ENCODE assay signal across 14 cellular contexts in genomic region chr3:14147617-14148016, GRCh38. TPM values are rescaled to one million over a fixed set of nuclear protein-coding genes. Genes with fewer than 3 reads are reported as not detected.
DNase-seq lines count a peak whose midpoint lies in the region; ATAC-seq, FAIRE-seq and TF ChIP-seq lines count a peak whose summit lies in the region.
"Had no signal": no experiment of that assay in that cellular context is flagged by ENCODE, and none has a peak within 500 bp of the region (broad histone marks: within the 10 kb centered on the region; RNA-seq: fewer than 3 reads in every experiment).

No MANE protein-coding gene starts in this region.

- FAIRE-seq in H1 (lab: Jason Lieb, UNC) = no peak
- FAIRE-seq: GM12891 had no signal

- 74% methylated on average over 11 of the region's 12 CpGs; no CpG with 5 or more reads in 1 of the 2 experiments for WGBS in H1 (ENCODE audit: extremely low coverage in 1 of 2, insufficient coverage in 1 of 2, insufficient read length in 1 of 2, insufficient replicate concordance in 2 of 2, low coverage in 1 of 2, low lambda C conversion rate in 2 of 2, missing lambda C conversion rate in 1 of 2), 2 experiments

- no peak overlapping the region for H3K56ac ChIP-seq in H1 (replicated peaks; ENCODE audit: insufficient read length, low read depth, low read length)

- H3K27ac ChIP-seq in CD8-positive, alpha-beta memory T cell (ENCODE audit: low read depth, low read length) = no peak overlapping the region
- H3K27ac ChIP-seq in H1 (ENCODE audit: low read depth, low read length) = no peak overlapping the region
- H3K27ac ChIP-seq: C4-2B had no signal

- H3K14ac ChIP-seq in H1 (ENCODE audit: insufficient read length) = no peak overlapping the region

- DNase-seq in CD8-positive, alpha-beta memory T cell = peak in 1 of 5 donors; percentile 34
- DNase-seq in H1 (ENCODE audit: low read depth in 1 of 2, low spot score in 2 of 2) = no peak
- DNase-seq in posterior vena cava (ENCODE audit: low spot score) = peak; percentile 73
- DNase-seq in progenitor cell of endocrine pancreas (ENCODE audit: low spot score, unreplicated experiment) = no peak
- no peak for DNase-seq in NCI-H69 (lab: John Stamatoyannopoulos, UW)
- DNase-seq in cerebellar cortex (ENCODE audit: low spot score) = no peak
- DNase-seq: activated CD4-positive, alpha-beta T cell treated with anti-CD3 and anti-CD28 coated beads for 36 hours; NCI-H1436; stimulated activated CD4-positive, alpha-beta T cell treated with anti-CD3 and anti-CD28 coated beads, Interleukin-4, amount 100 ng/mL, for 1 hour had no signal

- H3K4me3 ChIP-seq in CD8-positive, alpha-beta memory T cell (ENCODE audit: low read length) = no peak overlapping the region
- H3K4me3 ChIP-seq in H1 (ENCODE audit: extremely low read depth in 1 of 4, insufficient read depth in 2 of 4, low read depth in 3 of 4, low read length in 4 of 4) = no peak overlapping the region

- no peak overlapping the region for H2BK120ac ChIP-seq in H1 (replicated peaks; ENCODE audit: low read depth, low read length)

- peaks cover 31% of the 10 kb centered on the region for H3K4me1 ChIP-seq in CD8-positive, alpha-beta memory T cell (ENCODE audit: insufficient read depth, low read length)
- H3K4me1 ChIP-seq in H1 (replicated peaks in 1 of 4; ENCODE audit: control insufficient read depth in 3 of 4, insufficient read depth in 4 of 4, low read length in 3 of 4) = peaks cover 0 to 14% (median 9%) of the 10 kb centered on the region in 4 experiments; a peak in 6 of 7 replicates

- peaks cover 7 to 8% of the 10 kb centered on the region in 2 experiments for H4K20me1 ChIP-seq in H1 (replicated peaks in 1 of 2; ENCODE audit: control insufficient read depth in 1 of 2, insufficient read depth in 2 of 2, low read length in 2 of 2)

- no peaks in the 10 kb centered on the region for H3K9me3 ChIP-seq in CD8-positive, alpha-beta memory T cell (ENCODE audit: low read length)
- no peaks in the 10 kb centered on the region for H3K9me3 ChIP-seq in H1 (ENCODE audit: insufficient read depth in 2 of 2, low read depth in 1 of 2, low read length in 1 of 2)

- H3K36me3 Mint-ChIP-seq in CD8-positive, alpha-beta memory T cell = peaks cover 0 to 74% (median 13%) of the 10 kb centered on the region in 3 donors
- H3K36me3 Mint-ChIP-seq in IgD-negative memory B cell = peaks cover 3% of the 10 kb centered on the region
- peaks cover 12% of the 10 kb centered on the region for H3K36me3 Mint-ChIP-seq in progenitor cell of endocrine pancreas (ENCODE audit: insufficient read depth)

- H3K23me2 ChIP-seq in H1 (ENCODE audit: low read depth, low read length) = no peaks in the 10 kb centered on the region

- intact Hi-C loops in posterior vena cava (cut with DNase I) = loop anchor here in 1 of 2 donors (2.0 kb wide), 1 partner anchor 23 kb away; the partner anchor contains the start of genes CHCHD4 and TMEM43

- no peak overlapping the region for H3K9ac ChIP-seq in H1 (replicated peaks in 1 of 4; ENCODE audit: extremely low read depth in 1 of 4, low read depth in 3 of 4, low read length in 3 of 4)

- H3K27me3 Mint-ChIP-seq in CD8-positive, alpha-beta memory T cell = peaks cover 0 to 2% of the 10 kb centered on the region in 2 donors
- no peaks in the 10 kb centered on the region for H3K27me3 Mint-ChIP-seq in IgD-negative memory B cell
- no peaks in the 10 kb centered on the region for H3K27me3 Mint-ChIP-seq in progenitor cell of endocrine pancreas
- H3K27me3 Mint-ChIP-seq: activated CD4-positive, alpha-beta T cell treated with anti-CD3 and anti-CD28 coated beads for 36 hours had no signal

- no peak overlapping the region for H3K23ac ChIP-seq in H1 (ENCODE audit: insufficient read length)

- no peak for TF ChIP-seq CTCF in H1 (IDR thresholded peaks at IDR 0.05; ENCODE audit: control extremely low read depth in 1 of 3, insufficient read depth in 1 of 3, low read depth in 1 of 3, low read length in 3 of 3)
- no peak for TF ChIP-seq CTCF in progenitor cell of endocrine pancreas (IDR thresholded peaks at IDR 0.05; ENCODE audit: unreplicated experiment)

- 0 out of 2 replicates have a peak overlapping the region, but pooled peaks have one; percentile 10 for H3K18ac ChIP-seq in H1 (ENCODE audit: extremely low read depth, low read length)

- no peak overlapping the region for H2AFZ ChIP-seq in H1 (ENCODE audit: low read length)

- peak overlapping the region; percentile 73 to 100 (median 100) for H3K27ac Mint-ChIP-seq in CD8-positive, alpha-beta memory T cell
- H3K27ac Mint-ChIP-seq in IgD-negative memory B cell (peak overlapping the region; percentile 80 to 99 (median 96)), progenitor cell of endocrine pancreas (no peak overlapping the region)
- H3K27ac Mint-ChIP-seq: activated CD4-positive, alpha-beta T cell treated with anti-CD3 and anti-CD28 coated beads for 36 hours had no signal

- no peaks in the 10 kb centered on the region for H3K79me1 ChIP-seq in H1 (ENCODE audit: low read depth, low read length)

- POLR2A ChIA-PET in CD8-positive, alpha-beta memory T cell (lab: Charles Lee) = no interaction called here
- POLR2A ChIA-PET in H1 (lab: Charles Lee; ENCODE audit: partially characterized antibody) = interaction anchor here (0.8 to 3.1 kb wide), 3 partner anchors 23 to 31 kb away, joined by 4 to 17 read pairs (median 15); partner anchors contain the start of genes CHCHD4, LSM3, TMEM43 and XPC

- H4K91ac ChIP-seq in H1 (replicated peaks; ENCODE audit: insufficient read length, low read length) = no peak overlapping the region

- peak overlapping the region; percentile 66; the same call in 1 of the 2 replicates for H2BK5ac ChIP-seq in H1 (ENCODE audit: low read depth, low read length)

- peaks cover 32 to 40% (median 38%) of the 10 kb centered on the region in 3 donors for H3K4me1 Mint-ChIP-seq in CD8-positive, alpha-beta memory T cell
- H3K4me1 Mint-ChIP-seq in IgD-negative memory B cell (peaks cover 10 to 16% (median 14%) of the 10 kb centered on the region in 3 donors), progenitor cell of endocrine pancreas (ENCODE audit: low read depth) (peaks cover 4% of the 10 kb centered on the region)

- no peak overlapping the region; the same call in 1 of the 2 replicates for H4K8ac ChIP-seq in H1 (ENCODE audit: extremely low read depth, insufficient read depth, low read length)

- TF ChIP-seq EP300 in H1 (IDR thresholded peaks at IDR 0.05; ENCODE audit: borderline replicate concordance in 1 of 2, low read depth in 2 of 2, low read length in 2 of 2) = no peak

- H3K36me3 ChIP-seq in CD8-positive, alpha-beta memory T cell (ENCODE audit: insufficient read depth, low read length) = peaks cover 25% of the 10 kb centered on the region
- H3K36me3 ChIP-seq in H1 (ENCODE audit: control insufficient read depth in 2 of 4, insufficient read depth in 4 of 4, low read length in 3 of 4) = peaks cover 0 to 9% (median 7%) of the 10 kb centered on the region in 4 experiments; a peak in 4 of 8 replicates

- H2BK12ac ChIP-seq in H1 (ENCODE audit: low read depth, low read length) = peak overlapping the region; percentile 69

- no peak overlapping the region for H4K5ac ChIP-seq in H1 (ENCODE audit: insufficient read length, low read depth, low read length)

- CTCF ChIA-PET in CD8-positive, alpha-beta memory T cell (lab: Charles Lee) = interaction anchor here (1.0 kb wide), 1 partner anchor 31 kb away, joined by 3 read pairs; the partner anchor contains the start of genes LSM3 and XPC
- CTCF ChIA-PET in H1 (lab: Charles Lee; ENCODE audit: partially characterized antibody) = interaction anchor here (0.7 to 1.9 kb wide), 8 partner anchors 10 to 345 kb away, joined by 3 to 14 read pairs (median 4); partner anchors contain the start of genes CHCHD4 and TMEM43

- no peaks in the 10 kb centered on the region for H3K79me2 ChIP-seq in H1 (ENCODE audit: control insufficient read depth in 1 of 2, insufficient read depth in 2 of 2, low read length in 2 of 2)

- H3K27me3 ChIP-seq in CD8-positive, alpha-beta memory T cell (ENCODE audit: insufficient read depth, low read length, poor library complexity, severe bottlenecking) = no peaks in the 10 kb centered on the region
- H3K27me3 ChIP-seq in H1 (replicated peaks in 1 of 4; ENCODE audit: control insufficient read depth in 3 of 4, extremely low read depth in 1 of 4, insufficient read depth in 3 of 4, low read length in 3 of 4) = no peaks in the 10 kb centered on the region

- TF ChIP-seq RAD21 in H1 (IDR thresholded peaks at IDR 0.05 in 1 of 2, conservative IDR thresholded peaks at IDR 0.05 in 1 of 2; ENCODE audit: low read depth in 2 of 2, low read length in 2 of 2) = no peak

- H3K4me2 ChIP-seq in H1 (ENCODE audit: insufficient read depth in 1 of 2, low read depth in 2 of 2, low read length in 2 of 2) = 0 out of 4 replicates have a peak overlapping the region, but pooled peaks of 1 of the 2 experiments have one; percentile 36

- no peak for ATAC-seq in HG02885 (IDR thresholded peaks at IDR 0.05; ENCODE audit: poor library complexity, unreplicated experiment)
- ATAC-seq: activated CD4-positive, alpha-beta T cell treated with anti-CD3 and anti-CD28 coated beads for 36 hours; right cardiac atrium had no signal

- no peak overlapping the region for H2BK15ac ChIP-seq in H1 (ENCODE audit: low read length)

- H3K4ac ChIP-seq in H1 (replicated peaks; ENCODE audit: insufficient read length, low read depth, low read length) = no peak overlapping the region

- no peak overlapping the region for H3K4me3 Mint-ChIP-seq in CD8-positive, alpha-beta memory T cell
- peak overlapping the region in 1 of 4 donors; percentile 16 for H3K4me3 Mint-ChIP-seq in IgD-negative memory B cell
- no peak overlapping the region for H3K4me3 Mint-ChIP-seq in progenitor cell of endocrine pancreas (ENCODE audit: low read depth)
- H3K4me3 Mint-ChIP-seq: activated CD4-positive, alpha-beta T cell treated with anti-CD3 and anti-CD28 coated beads for 36 hours had no signal

- H2AK5ac ChIP-seq in H1 (ENCODE audit: low read depth, low read length) = no peak overlapping the region

- no peak for TF ChIP-seq POLR2A in H1 (IDR thresholded peaks at IDR 0.05; ENCODE audit: control extremely low read depth in 1 of 2, low read depth in 2 of 2, low read length in 2 of 2)

- no peaks in the 10 kb centered on the region for H3K9me3 Mint-ChIP-seq in CD8-positive, alpha-beta memory T cell
- H3K9me3 Mint-ChIP-seq in IgD-negative memory B cell = no peaks in the 10 kb centered on the region
- no peaks in the 10 kb centered on the region for H3K9me3 Mint-ChIP-seq in progenitor cell of endocrine pancreas (ENCODE audit: low read depth)

- H2BK20ac ChIP-seq in H1 (ENCODE audit: low read length) = no peak overlapping the region

RNA-seq across cellular contexts. Expression of gene TMEM43, which starts 22.8 kb away (rescaled TPM):
- 10 to 100 TPM; 48.8 to 49.4 TPM for total RNA-seq in CD8-positive, alpha-beta memory T cell
- 75.3 TPM for polyA plus RNA-seq in CD8-positive, alpha-beta memory T cell
- polyA plus RNA-seq in IgD-negative memory B cell (40.0 TPM), H1 (2011; rRNA removed) (33.7 and 38.2 TPM in 2 replicates)
- 27.0 and 27.4 TPM in 2 replicates for total RNA-seq in H1 (2021; fragmentation: NEBNext Ultra II Directional; extraction: Animal tissue kit (Norgen Biotek cat#: 25700))
- polyA plus RNA-seq in H1 (2011; cell fraction: cytosol; rRNA removed) = 33.9 TPM
- 39.5 TPM for polyA plus RNA-seq in H1 (2011; cell fraction: nucleus; rRNA removed)
- polyA plus RNA-seq in H1 (2012, experiment 1 of 2) = 21.2 to 24.6 TPM (median 23.9 TPM) in 4 replicates
- 22.3 TPM for polyA plus RNA-seq in H1 (2012, experiment 2 of 2)
- polyA plus RNA-seq in H1 (2013, experiment 1 of 2) = 34.5 TPM
- 37.3 TPM for polyA plus RNA-seq in H1 (2013, experiment 2 of 2)
- 35.2 and 35.8 TPM in 2 replicates for polyA minus RNA-seq in H1 (2011; rRNA and poly(A)+ RNA removed)
- 14.5 TPM for polyA minus RNA-seq in H1 (2011; cell fraction: cytosol; rRNA and poly(A)+ RNA removed)
- 13.5 TPM for polyA minus RNA-seq in H1 (2011; cell fraction: nucleus; rRNA and poly(A)+ RNA removed)
- total RNA-seq in posterior vena cava (100 to 1,000 TPM; 107 to 115 TPM), progenitor cell of endocrine pancreas (38.2 and 40.0 TPM in 2 replicates)

RNA-seq across cellular contexts. Expression of gene CHCHD4, which starts 22.9 kb away (rescaled TPM):
- 10 to 100 TPM; 21.7 to 21.8 TPM for total RNA-seq in CD8-positive, alpha-beta memory T cell
- 13.9 TPM for polyA plus RNA-seq in CD8-positive, alpha-beta memory T cell
- 18.7 TPM for polyA plus RNA-seq in IgD-negative memory B cell
- total RNA-seq in H1 (2021; fragmentation: NEBNext Ultra II Directional; extraction: Animal tissue kit (Norgen Biotek cat#: 25700)) = 20.6 and 22.3 TPM in 2 replicates
- 10.8 and 15.0 TPM in 2 replicates for polyA plus RNA-seq in H1 (2011; rRNA removed)
- 17.2 TPM for polyA plus RNA-seq in H1 (2011; cell fraction: cytosol; rRNA removed)
- 4.9 TPM for polyA plus RNA-seq in H1 (2011; cell fraction: nucleus; rRNA removed)
- 17.2 to 24.5 TPM (median 20.8 TPM) in 4 replicates for polyA plus RNA-seq in H1 (2012, experiment 1 of 2)
- polyA plus RNA-seq in H1 (2012, experiment 2 of 2) = 13.2 TPM
- polyA plus RNA-seq in H1 (2013, experiment 1 of 2) = 17.2 TPM
- polyA plus RNA-seq in H1 (2013, experiment 2 of 2) = 16.3 TPM
- polyA minus RNA-seq in H1 (2011; rRNA and poly(A)+ RNA removed) = 9.8 and 11.9 TPM in 2 replicates
- polyA minus RNA-seq in H1 (2011; cell fraction: cytosol; rRNA and poly(A)+ RNA removed) = 8.6 TPM
- polyA minus RNA-seq in H1 (2011; cell fraction: nucleus; rRNA and poly(A)+ RNA removed) = 4.8 TPM
- 1 to 10 TPM; 7.9 TPM for total RNA-seq in posterior vena cava
- 10.8 and 12.7 TPM in 2 replicates for total RNA-seq in progenitor cell of endocrine pancreas

RNA-seq across cellular contexts. Expression of gene XPC, which starts 30.8 kb away (rescaled TPM):
- 10 to 100 TPM; 38.8 to 38.9 TPM for total RNA-seq in CD8-positive, alpha-beta memory T cell
- 44.0 TPM for polyA plus RNA-seq in CD8-positive, alpha-beta memory T cell
- polyA plus RNA-seq in IgD-negative memory B cell (40.6 TPM), H1 (2011; rRNA removed) (8.8 and 13.0 TPM in 2 replicates)
- total RNA-seq in H1 (2021; fragmentation: NEBNext Ultra II Directional; extraction: Animal tissue kit (Norgen Biotek cat#: 25700)) = 27.3 and 27.7 TPM in 2 replicates
- polyA plus RNA-seq in H1 (2011; cell fraction: cytosol; rRNA removed) = 14.6 TPM
- polyA plus RNA-seq in H1 (2011; cell fraction: nucleus; rRNA removed) = 25.3 TPM
- 25.3 to 31.0 TPM (median 28.3 TPM) in 4 replicates for polyA plus RNA-seq in H1 (2012, experiment 1 of 2)
- polyA plus RNA-seq in H1 (2012, experiment 2 of 2) = 5.1 TPM
- 20.2 TPM for polyA plus RNA-seq in H1 (2013, experiment 1 of 2)
- 20.5 TPM for polyA plus RNA-seq in H1 (2013, experiment 2 of 2)
- 19.7 and 22.0 TPM in 2 replicates for polyA minus RNA-seq in H1 (2011; rRNA and poly(A)+ RNA removed)
- 15.0 TPM for polyA minus RNA-seq in H1 (2011; cell fraction: cytosol; rRNA and poly(A)+ RNA removed)
- 30.3 TPM for polyA minus RNA-seq in H1 (2011; cell fraction: nucleus; rRNA and poly(A)+ RNA removed)
- total RNA-seq in posterior vena cava (10 to 100 TPM; 19.8 to 24.0 TPM), progenitor cell of endocrine pancreas (40.1 and 43.0 TPM in 2 replicates)

RNA-seq across cellular contexts. Expression of gene LSM3, which starts 31.0 kb away (rescaled TPM):
- total RNA-seq in CD8-positive, alpha-beta memory T cell = 10 to 100 TPM; 25.8 to 26.6 TPM
- 22.9 TPM for polyA plus RNA-seq in CD8-positive, alpha-beta memory T cell
- polyA plus RNA-seq in IgD-negative memory B cell = 25.3 TPM
- 24.8 and 25.4 TPM in 2 replicates for total RNA-seq in H1 (2021; fragmentation: NEBNext Ultra II Directional; extraction: Animal tissue kit (Norgen Biotek cat#: 25700))
- 3.4 and 7.1 TPM in 2 replicates for polyA plus RNA-seq in H1 (2011; rRNA removed)
- 15.4 TPM for polyA plus RNA-seq in H1 (2011; cell fraction: cytosol; rRNA removed)
- 1.3 TPM for polyA plus RNA-seq in H1 (2011; cell fraction: nucleus; rRNA removed)
- 16.4 to 38.9 TPM (median 17.3 TPM) in 4 replicates for polyA plus RNA-seq in H1 (2012, experiment 1 of 2)
- polyA plus RNA-seq in H1 (2012, experiment 2 of 2) = 21.4 TPM
- 35.7 TPM for polyA plus RNA-seq in H1 (2013, experiment 1 of 2)
- polyA plus RNA-seq in H1 (2013, experiment 2 of 2) = 36.0 TPM
- 1.9 and 2.8 TPM in 2 replicates for polyA minus RNA-seq in H1 (2011; rRNA and poly(A)+ RNA removed)
- 2.4 TPM for polyA minus RNA-seq in H1 (2011; cell fraction: cytosol; rRNA and poly(A)+ RNA removed)
- 7.5 TPM for polyA minus RNA-seq in H1 (2011; cell fraction: nucleus; rRNA and poly(A)+ RNA removed)
- 10 to 100 TPM in 1 of 2 donors, 1 to 10 TPM in 1; 9.3 to 10.2 TPM for total RNA-seq in posterior vena cava
- 13.2 and 13.4 TPM in 2 replicates for total RNA-seq in progenitor cell of endocrine pancreas
